Comparison of ENCODE assay signal across 19 cellular contexts in the genomic region with DNA sequence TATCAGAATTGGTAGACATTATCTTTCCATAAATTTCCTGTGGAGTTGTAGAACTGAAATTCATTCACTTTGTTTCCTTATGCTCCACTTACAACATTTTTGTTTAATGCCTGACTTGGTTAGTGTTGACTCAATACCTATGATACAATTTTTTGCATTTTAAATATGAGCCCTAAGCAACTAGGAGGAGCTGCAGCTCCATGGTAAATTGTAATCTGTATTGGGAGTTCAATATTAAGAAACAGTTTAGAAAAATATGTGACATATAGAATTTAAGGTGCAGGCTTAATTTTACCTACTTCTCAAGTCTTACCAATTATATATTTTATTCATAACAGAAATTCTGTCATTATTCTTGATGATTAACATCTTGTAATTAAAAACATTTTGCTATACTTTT.
A peak's percentile ranks its signal among the peaks of the same experiment; 100 is the strongest.
DNase-seq lines count a peak whose midpoint lies in the region; TF ChIP-seq lines count a peak whose summit lies in the region.
"Had no signal": no experiment of that assay in that cellular context is flagged by ENCODE, and none has a peak within 500 bp of the region (broad histone marks: within the 10 kb centered on the region; RNA-seq: fewer than 3 reads in every experiment).

No MANE protein-coding gene starts in this region.

- H3K4me3 ChIP-seq in choroid plexus epithelial cell (ENCODE audit: low read depth, low read length) (no peak overlapping the region), smooth muscle cell (no peak overlapping the region)
- H3K4me3 ChIP-seq: right atrium auricular region, vagina had no signal

- TF ChIP-seq CTCF in choroid plexus epithelial cell (conservative IDR thresholded peaks at IDR 0.05; ENCODE audit: low read depth, low read length) (peak; percentile 53), smooth muscle cell (IDR thresholded peaks at IDR 0.05; ENCODE audit: borderline replicate concordance, insufficient read depth, poor library complexity, severe bottlenecking) (peak; percentile 18)

- H3K4me1 ChIP-seq in smooth muscle cell (ENCODE audit: low read depth): no peaks in the 10 kb centered on the region
- H3K4me1 ChIP-seq: right atrium auricular region, vagina had no signal

- H3K79me2 ChIP-seq in smooth muscle cell (ENCODE audit: low read depth): no peaks in the 10 kb centered on the region

- peak; percentile 3 for DNase-seq in NCI-H446 treated with DMSO at 0.1 percent for 48 hours (lab: John Stamatoyannopoulos, UW)
- no peak for DNase-seq in NCI-H446 (lab: John Stamatoyannopoulos, UW)
- peak; percentile 46 for DNase-seq in NCI-H748 (lab: John Stamatoyannopoulos, UW; ENCODE audit: unreplicated experiment)
- peak; percentile 66 for DNase-seq in choroid plexus epithelial cell (ENCODE audit: low read depth)
- no peak for DNase-seq in smooth muscle cell (lab: John Stamatoyannopoulos, UW; ENCODE audit: unreplicated experiment)
- DNase-seq in SHP77 treated with DMSO at 0.1 percent for 48 hours (lab: John Stamatoyannopoulos, UW): no peak
- no peak for DNase-seq in GM19238 (ENCODE audit: insufficient read length, low spot score)
- DNase-seq in HT-29 (ENCODE audit: low spot score): no peak
- DNase-seq: activated CD4-positive, alpha-beta T cell treated with anti-CD3 and anti-CD28 coated beads, Interleukin-2, amount 50 U/mL, for 48 hours; amygdala; CD4-positive, alpha-beta T cell; DMS79 treated with DMSO at 0.1 percent for 48 hours; islet precursor cell; Karpas-422; mammary epithelial cell; occipital lobe; SIG-M5 had no signal

- no peak overlapping the region for H3K27ac ChIP-seq in smooth muscle cell (ENCODE audit: low read depth)
- H3K27ac ChIP-seq: right atrium auricular region, vagina had no signal

- no peaks in the 10 kb centered on the region for H3K36me3 ChIP-seq in smooth muscle cell (ENCODE audit: low read depth)
- H3K36me3 ChIP-seq: right atrium auricular region, vagina had no signal

- no peak overlapping the region for H3K4me2 ChIP-seq in smooth muscle cell

- no peaks in the 10 kb centered on the region for H4K20me1 ChIP-seq in smooth muscle cell (ENCODE audit: low read depth)

- H3K9me3 ChIP-seq in smooth muscle cell (replicated peaks; ENCODE audit: low read depth): no peaks in the 10 kb centered on the region
- H3K9me3 ChIP-seq: right atrium auricular region, vagina had no signal

- H3K9ac ChIP-seq in smooth muscle cell (ENCODE audit: low read depth): no peak overlapping the region

- H3F3A ChIP-seq in smooth muscle cell (ENCODE audit: low read depth): no peaks in the 10 kb centered on the region

- H3K27me3 ChIP-seq in smooth muscle cell (ENCODE audit: low read depth): no peaks in the 10 kb centered on the region
- H3K27me3 ChIP-seq: right atrium auricular region, vagina had no signal

- H2AFZ ChIP-seq in smooth muscle cell (ENCODE audit: low read depth): no peak overlapping the region

Comparison
In these comparisons a context has a peak if more than half of its experiments do, and no peak if none do; other contexts are left out.
1. DNase-seq: peak in NCI-H446 treated with DMSO at 0.1 percent for 48 hours (single experiment), NCI-H748 (single experiment) and choroid plexus epithelial cell (single experiment); none in NCI-H446 (0 of 2), smooth muscle cell (single experiment), SHP77 treated with DMSO at 0.1 percent for 48 hours (single experiment), GM19238 (single experiment) and HT-29 (single experiment).